In the genomic region with DNA sequence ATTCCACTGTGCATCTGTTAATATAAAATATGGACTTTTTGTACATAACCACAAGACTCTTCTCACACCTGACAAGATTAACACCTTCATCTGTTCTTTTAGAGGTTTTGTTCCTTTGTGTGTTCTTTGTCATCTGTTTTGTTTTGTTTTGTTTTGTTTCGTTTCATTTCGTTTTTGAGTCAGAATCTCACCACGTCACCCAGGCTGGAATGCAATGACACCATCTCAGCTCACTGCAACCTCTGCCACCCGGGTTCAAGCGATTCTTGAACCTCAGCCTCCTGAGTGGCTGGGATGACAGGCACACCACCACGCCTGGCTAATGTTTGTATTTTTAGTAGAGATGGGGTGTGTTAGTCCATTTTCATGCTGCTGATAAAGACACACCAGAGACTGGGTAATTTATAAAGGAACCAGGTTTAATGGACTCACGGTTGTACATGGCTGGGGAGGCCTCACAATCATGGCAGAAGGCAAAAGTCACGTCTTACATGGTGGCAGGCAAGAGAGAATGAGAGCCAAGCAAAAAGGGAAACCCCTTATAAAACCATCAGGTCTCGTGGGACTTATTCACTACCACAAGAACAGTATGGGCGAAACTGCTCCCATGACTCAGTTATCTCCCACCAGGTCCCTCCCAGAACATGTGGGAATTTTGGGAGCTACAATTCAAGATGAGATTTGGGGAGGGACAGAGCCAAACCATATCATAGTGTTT, we compare ENCODE assay signal across 19 cellular contexts. TPM values are rescaled to one million over a fixed set of nuclear protein-coding genes. Genes with fewer than 3 reads are reported as not detected.
DNase-seq lines count a peak whose midpoint lies in the region; ATAC-seq and TF ChIP-seq lines count a peak whose summit lies in the region.
"Had no signal": no experiment of that assay in that cellular context is flagged by ENCODE, and none has a peak within 500 bp of the region (broad histone marks: within the 10 kb centered on the region; RNA-seq: fewer than 3 reads in every experiment).

No MANE protein-coding gene starts in this region.

- peaks cover 90% of the 10 kb centered on the region for H3K79me2 ChIP-seq in mammary epithelial cell (ENCODE audit: insufficient read depth, low read length)

- in situ Hi-C loops in mammary epithelial cell (cut with MboI; ENCODE audit: low sequenced_read_pairs in 2 of 2): no loop called here

- TF ChIP-seq CTCF in endothelial cell (IDR thresholded peaks at IDR 0.05; ENCODE audit: unreplicated experiment) (no peak), mammary epithelial cell (conservative IDR thresholded peaks at IDR 0.05 in 1 of 2, IDR thresholded peaks at IDR 0.05 in 1 of 2; ENCODE audit: extremely low read depth in 1 of 2, insufficient read depth in 1 of 2, low read depth in 1 of 2, low read length in 2 of 2) (no peak)

- H3K4me1 Mint-ChIP-seq in activated T-cell treated with anti-CD3 and anti-CD28 coated beads, Interleukin-2, amount 50 U/mL, for 4 hours (ENCODE audit: low read depth): peaks cover 23% of the 10 kb centered on the region
- peaks cover 19% of the 10 kb centered on the region for H3K4me1 Mint-ChIP-seq in T-helper 1 cell treated with Interleukin-12 subunit alpha and Interleukin-12 subunit beta and Interleukin-4 antibody, amounts not matched to agents 30 μg/mL and 1 μg/mL, for 36 hours (ENCODE audit: low read depth)
- no peaks in the 10 kb centered on the region for H3K4me1 Mint-ChIP-seq in endothelial cell (ENCODE audit: unreplicated experiment)
- peaks cover 17 to 46% of the 10 kb centered on the region in 2 donors for H3K4me1 Mint-ChIP-seq in natural killer cell treated with Interleukin-12 subunit alpha and Interleukin-12 subunit beta and Interleukin-15 and Interleukin-18, amount 100 ng/mL, for 72 hours (ENCODE audit: low read depth in 2 of 2)

- H2AFZ ChIP-seq in mammary epithelial cell (ENCODE audit: low read depth, low read length): no peak overlapping the region

- H3K36me3 Mint-ChIP-seq in activated T-cell treated with anti-CD3 and anti-CD28 coated beads, Interleukin-2, amount 50 U/mL, for 4 hours (ENCODE audit: insufficient read depth): peaks cover 17% of the 10 kb centered on the region
- H3K36me3 Mint-ChIP-seq in T-helper 1 cell treated with Interleukin-12 subunit alpha and Interleukin-12 subunit beta and Interleukin-4 antibody, amounts not matched to agents 30 μg/mL and 1 μg/mL, for 36 hours (ENCODE audit: low read depth): peaks cover 10% of the 10 kb centered on the region
- peaks cover 13% of the 10 kb centered on the region for H3K36me3 Mint-ChIP-seq in endothelial cell (ENCODE audit: low read depth, unreplicated experiment)
- H3K36me3 Mint-ChIP-seq in natural killer cell treated with Interleukin-12 subunit alpha and Interleukin-12 subunit beta and Interleukin-15 and Interleukin-18, amount 100 ng/mL, for 72 hours: peaks cover 8% of the 10 kb centered on the region

- no peak overlapping the region for H3K4me3 Mint-ChIP-seq in activated T-cell treated with anti-CD3 and anti-CD28 coated beads, Interleukin-2, amount 50 U/mL, for 4 hours
- no peak overlapping the region for H3K4me3 Mint-ChIP-seq in T-helper 1 cell treated with Interleukin-12 subunit alpha and Interleukin-12 subunit beta and Interleukin-4 antibody, amounts not matched to agents 30 μg/mL and 1 μg/mL, for 36 hours
- no peak overlapping the region for H3K4me3 Mint-ChIP-seq in endothelial cell (ENCODE audit: unreplicated experiment)
- peak overlapping the region; percentile 31 for H3K4me3 Mint-ChIP-seq in natural killer cell treated with Interleukin-12 subunit alpha and Interleukin-12 subunit beta and Interleukin-15 and Interleukin-18, amount 100 ng/mL, for 72 hours
- H3K4me3 Mint-ChIP-seq: activated CD4-positive, alpha-beta T cell treated with anti-CD3 and anti-CD28 coated beads, Interleukin-2, amount 10 ng/mL, durations not matched to agents 7 days and 5 days had no signal

- 94% methylated on average over 10 of the region's 10 CpGs for WGBS in mammary epithelial cell (ENCODE audit: low coverage, missing lambda C conversion rate)

- H3K4me2 ChIP-seq in mammary epithelial cell (ENCODE audit: insufficient read depth, low read depth, low read length): no peak overlapping the region

- no peak overlapping the region for H3K4me3 ChIP-seq in mammary epithelial cell (replicated peaks in 1 of 3; ENCODE audit: insufficient read depth in 1 of 3, low read depth in 2 of 3, low read length in 3 of 3)

- H3K27me3 ChIP-seq in mammary epithelial cell (ENCODE audit: insufficient read depth, low read length): no peaks in the 10 kb centered on the region

- no peak overlapping the region for H3K9ac ChIP-seq in mammary epithelial cell (ENCODE audit: insufficient read depth, low read length)

- H3K27me3 Mint-ChIP-seq in activated T-cell treated with anti-CD3 and anti-CD28 coated beads, Interleukin-2, amount 50 U/mL, for 4 hours (ENCODE audit: low read depth): no peaks in the 10 kb centered on the region
- no peaks in the 10 kb centered on the region for H3K27me3 Mint-ChIP-seq in T-helper 1 cell treated with Interleukin-12 subunit alpha and Interleukin-12 subunit beta and Interleukin-4 antibody, amounts not matched to agents 30 μg/mL and 1 μg/mL, for 36 hours (ENCODE audit: low read depth)
- peaks cover 12% of the 10 kb centered on the region for H3K27me3 Mint-ChIP-seq in endothelial cell (ENCODE audit: unreplicated experiment)
- H3K27me3 Mint-ChIP-seq in natural killer cell treated with Interleukin-12 subunit alpha and Interleukin-12 subunit beta and Interleukin-15 and Interleukin-18, amount 100 ng/mL, for 72 hours: no peaks in the 10 kb centered on the region
- H3K27me3 Mint-ChIP-seq: activated CD4-positive, alpha-beta T cell treated with anti-CD3 and anti-CD28 coated beads, Interleukin-2, amount 10 ng/mL, durations not matched to agents 7 days and 5 days had no signal

- no peaks in the 10 kb centered on the region for H3K4me1 ChIP-seq in mammary epithelial cell (ENCODE audit: insufficient read depth, low read length)

- H3K9me3 ChIP-seq in mammary epithelial cell (replicated peaks; ENCODE audit: insufficient read depth, low read length): no peaks in the 10 kb centered on the region

- no peaks in the 10 kb centered on the region for H4K20me1 ChIP-seq in mammary epithelial cell (ENCODE audit: insufficient read depth, low read length)

- dilution Hi-C loops in mammary epithelial cell (cut with HindIII; ENCODE audit: low sequenced_read_pairs): no loop called here

- ATAC-seq in activated T-cell treated with anti-CD3 and anti-CD28 coated beads, Interleukin-2, amount 50 U/mL, for 4 hours: peak; percentile 35 to 38
- ATAC-seq in natural killer cell treated with Interleukin-12 subunit alpha and Interleukin-12 subunit beta and Interleukin-15 and Interleukin-18, amount 100 ng/mL, for 72 hours: peak in 1 of 2 donors; percentile 47
- ATAC-seq in GM19395 (IDR thresholded peaks at IDR 0.05; ENCODE audit: unreplicated experiment): no peak

- CTCF ChIA-PET in mammary epithelial cell (lab: Charles Lee; ENCODE audit: low non-redundant PET): no interaction called here

- H3K9me3 Mint-ChIP-seq in activated T-cell treated with anti-CD3 and anti-CD28 coated beads, Interleukin-2, amount 50 U/mL, for 4 hours: no peaks in the 10 kb centered on the region
- no peaks in the 10 kb centered on the region for H3K9me3 Mint-ChIP-seq in T-helper 1 cell treated with Interleukin-12 subunit alpha and Interleukin-12 subunit beta and Interleukin-4 antibody, amounts not matched to agents 30 μg/mL and 1 μg/mL, for 36 hours
- H3K9me3 Mint-ChIP-seq in endothelial cell (ENCODE audit: unreplicated experiment): no peaks in the 10 kb centered on the region
- no peaks in the 10 kb centered on the region for H3K9me3 Mint-ChIP-seq in natural killer cell treated with Interleukin-12 subunit alpha and Interleukin-12 subunit beta and Interleukin-15 and Interleukin-18, amount 100 ng/mL, for 72 hours
- H3K9me3 Mint-ChIP-seq: activated CD4-positive, alpha-beta T cell treated with anti-CD3 and anti-CD28 coated beads, Interleukin-2, amount 10 ng/mL, durations not matched to agents 7 days and 5 days had no signal

- peak overlapping the region; percentile 78 for H3K27ac Mint-ChIP-seq in T-helper 1 cell treated with Interleukin-12 subunit alpha and Interleukin-12 subunit beta and Interleukin-4 antibody, amounts not matched to agents 30 μg/mL and 1 μg/mL, for 36 hours
- peak overlapping the region; percentile 7 for H3K27ac Mint-ChIP-seq in endothelial cell (ENCODE audit: unreplicated experiment)
- peak overlapping the region; percentile 32 to 48 for H3K27ac Mint-ChIP-seq in natural killer cell treated with Interleukin-12 subunit alpha and Interleukin-12 subunit beta and Interleukin-15 and Interleukin-18, amount 100 ng/mL, for 72 hours
- H3K27ac Mint-ChIP-seq: activated CD4-positive, alpha-beta T cell treated with anti-CD3 and anti-CD28 coated beads, Interleukin-2, amount 10 ng/mL, durations not matched to agents 7 days and 5 days had no signal

- DNase-seq in activated T-cell treated with anti-CD3 and anti-CD28 coated beads, Interleukin-2, amount 50 U/mL, for 4 hours: no peak
- DNase-seq in activated T-cell treated with anti-CD3 and anti-CD28 coated beads, Interleukin-2, amount 50 U/mL, for 48 hours: no peak
- DNase-seq in endothelial cell (ENCODE audit: low spot score) (no peak), mammary epithelial cell (no peak), cardiac septum (ENCODE audit: low spot score) (no peak)
- no peak for DNase-seq in natural killer cell treated with Interleukin-12 subunit alpha and Interleukin-12 subunit beta and Interleukin-15 and Interleukin-18, amount 100 ng/mL, for 72 hours (ENCODE audit: low spot score)
- DNase-seq: activated CD4-positive, alpha-beta T cell treated with anti-CD3 and anti-CD28 coated beads, Interleukin-2, amount 10 ng/mL, durations not matched to agents 7 days and 5 days; activated gamma-delta T cell treated with Interleukin-2 at 50 U/mL for 16 hours; effector memory CD4-positive, alpha-beta T cell; GOT3; kidney; NCI-H1694; SHP77 had no signal

- no TSS peak for BruUV-seq in mammary epithelial cell (replicated peaks; lab: Mats Ljungman, UMichigan)

- no peaks in the 10 kb centered on the region for H3K36me3 ChIP-seq in mammary epithelial cell (ENCODE audit: insufficient read depth, low read length)

- H3K27ac ChIP-seq in mammary epithelial cell (ENCODE audit: insufficient read depth, low read depth, low read length): no peak overlapping the region

- intact Hi-C loops in mammary epithelial cell (cut with micrococcal nuclease): no loop called here
- intact Hi-C loops in cardiac septum (cut with DNase I): no loop called here

RNA-seq across cellular contexts. Expression of a gene that starts 22.3 kb away (rescaled TPM):
- not detected for total RNA-seq in activated T-cell treated with anti-CD3 and anti-CD28 coated beads, Interleukin-2, amount 50 U/mL, for 4 hours
- total RNA-seq in endothelial cell (ENCODE audit: unreplicated experiment) (not detected), mammary epithelial cell (not detected), cardiac septum (not detected)
- not detected for total RNA-seq in natural killer cell treated with Interleukin-12 subunit alpha and Interleukin-12 subunit beta and Interleukin-15 and Interleukin-18, amount 100 ng/mL, for 72 hours
- polyA plus RNA-seq in mammary epithelial cell: not detected
- polyA minus RNA-seq in mammary epithelial cell: not detected
- total RNA-seq: A673; activated CD4-positive, alpha-beta T cell treated with anti-CD3 and anti-CD28 coated beads, Interleukin-2, amount 10 ng/mL, durations not matched to agents 7 days and 5 days; bronchial epithelial cell; kidney; omental fat pad; urinary bladder had no signal
- polyA plus RNA-seq: urinary bladder had no signal

RNA-seq across cellular contexts. Expression of a gene that starts 27.8 kb away (rescaled TPM):
- 10 to 100 TPM; 12.0 to 15.0 (median 14.8) TPM for total RNA-seq in activated T-cell treated with anti-CD3 and anti-CD28 coated beads, Interleukin-2, amount 50 U/mL, for 4 hours
- total RNA-seq in endothelial cell (ENCODE audit: unreplicated experiment) (15.8 TPM), mammary epithelial cell (10 to 100 TPM; 12.0 to 19.1 TPM), cardiac septum (15.3 TPM)
- 10 to 100 TPM in 1 of 2 donors, 1 to 10 TPM in 1; 4.3 to 10.8 TPM for total RNA-seq in natural killer cell treated with Interleukin-12 subunit alpha and Interleukin-12 subunit beta and Interleukin-15 and Interleukin-18, amount 100 ng/mL, for 72 hours
- 7.5 TPM for polyA plus RNA-seq in mammary epithelial cell
- polyA minus RNA-seq in mammary epithelial cell: 43.1 TPM

RNA-seq across cellular contexts. Expression of a gene that starts 29.6 kb away (rescaled TPM):
- 10 to 100 TPM; 27.3 to 29.3 (median 27.8) TPM for total RNA-seq in activated T-cell treated with anti-CD3 and anti-CD28 coated beads, Interleukin-2, amount 50 U/mL, for 4 hours
- total RNA-seq in endothelial cell (ENCODE audit: unreplicated experiment): 75.5 TPM
- 10 to 100 TPM; 59.0 to 60.0 TPM for total RNA-seq in natural killer cell treated with Interleukin-12 subunit alpha and Interleukin-12 subunit beta and Interleukin-15 and Interleukin-18, amount 100 ng/mL, for 72 hours
- total RNA-seq in mammary epithelial cell: 10 to 100 TPM; 16.0 to 37.8 TPM
- 19.9 TPM for polyA plus RNA-seq in mammary epithelial cell
- 13.6 TPM for polyA minus RNA-seq in mammary epithelial cell
- 25.5 TPM for total RNA-seq in cardiac septum

RNA-seq across cellular contexts. Expression of a gene that starts 29.7 kb away (rescaled TPM):
- 1 to 10 TPM; 1.2 to 1.5 (median 1.3) TPM for total RNA-seq in activated T-cell treated with anti-CD3 and anti-CD28 coated beads, Interleukin-2, amount 50 U/mL, for 4 hours
- total RNA-seq in endothelial cell (ENCODE audit: unreplicated experiment): 5.7 TPM
- 1 to 10 TPM; 2.7 to 2.9 TPM for total RNA-seq in natural killer cell treated with Interleukin-12 subunit alpha and Interleukin-12 subunit beta and Interleukin-15 and Interleukin-18, amount 100 ng/mL, for 72 hours
- 1 to 10 TPM; 2.4 to 3.8 TPM for total RNA-seq in mammary epithelial cell
- polyA plus RNA-seq in mammary epithelial cell: 1.00 TPM
- 0.72 TPM for polyA minus RNA-seq in mammary epithelial cell
- total RNA-seq in cardiac septum: 1.8 TPM

Comparison
In these comparisons a context has a peak if more than half of its experiments do, and no peak if none do; other contexts are left out.
1. H3K27ac Mint-ChIP-seq: peak in every context shown above with its lines; median percentile 78 in T-helper 1 cell treated with Interleukin-12 subunit alpha and Interleukin-12 subunit beta and Interleukin-4 antibody, amounts not matched to agents 30 μg/mL and 1 μg/mL, for 36 hours; 40 in natural killer cell treated with Interleukin-12 subunit alpha and Interleukin-12 subunit beta and Interleukin-15 and Interleukin-18, amount 100 ng/mL, for 72 hours; 7 in endothelial cell.